ENCODE assay signal across 1 cellular context in genomic region chr2:149858214-149858613, GRCh38.
TF ChIP-seq lines count a peak whose summit lies in the region.

No MANE protein-coding gene starts in this region.

TF ChIP-seq in IMR-90, 13 proteins besides CTCF, POLR2A, EP300 and RAD21:
- TF ChIP-seq CEBPB (IDR thresholded peaks at IDR 0.05; ENCODE audit: low read depth, low read length) (0 out of 2 replicates have a peak, but pooled peaks have one; percentile 20), SMC3 (IDR thresholded peaks at IDR 0.05; ENCODE audit: low read depth, low read length) (no peak)
